8 cellular contexts compared by ENCODE assay signal in the genomic region with DNA sequence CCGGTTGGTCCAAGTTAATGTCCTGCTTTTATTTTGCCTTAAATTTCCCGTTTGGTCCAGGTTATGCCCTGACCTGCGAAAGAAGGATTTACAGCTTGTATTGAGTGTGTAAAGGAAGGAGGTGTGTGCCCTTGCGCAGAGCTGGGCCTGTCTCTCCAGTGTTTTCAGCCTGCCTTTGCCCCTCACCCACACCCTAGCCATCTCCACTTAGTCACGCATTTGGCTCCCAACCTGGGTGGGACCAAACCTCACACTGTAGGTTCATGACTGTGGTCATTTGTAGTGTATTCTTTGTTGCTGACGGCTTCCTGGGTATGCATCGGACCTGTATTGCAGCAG. TPM values are rescaled to one million over a fixed set of nuclear protein-coding genes. Genes with fewer than 3 reads are reported as not detected.
DNase-seq lines count a peak whose midpoint lies in the region; ATAC-seq and TF ChIP-seq lines count a peak whose summit lies in the region.

No MANE protein-coding gene starts in this region.

- H3K27me3 ChIP-seq in foreskin keratinocyte (no peaks in the 10 kb centered on the region), rectal smooth muscle tissue (ENCODE audit: control insufficient read depth, insufficient read depth, low read length) (no peaks in the 10 kb centered on the region)

- peak; percentile 20 for ATAC-seq in HG02840 (IDR thresholded peaks at IDR 0.05; ENCODE audit: low FRiP score, unreplicated experiment)
- ATAC-seq in foreskin keratinocyte: peak; percentile 51

- H3K27ac ChIP-seq in foreskin keratinocyte: peak overlapping the region; percentile 92
- peak overlapping the region; percentile 93 for H3K27ac ChIP-seq in rectal smooth muscle tissue (ENCODE audit: low read depth, low read length)

- H3K4me1 ChIP-seq in foreskin keratinocyte (peaks cover 31% of the 10 kb centered on the region), rectal smooth muscle tissue (ENCODE audit: control insufficient read depth, insufficient read depth, low read length) (peaks cover 40% of the 10 kb centered on the region)

- H3K4me3 ChIP-seq in rectal smooth muscle tissue (ENCODE audit: low read length): peak overlapping the region; percentile 75

- no peak for TF ChIP-seq CTCF in foreskin keratinocyte (conservative IDR thresholded peaks at IDR 0.05)

- H3K9ac ChIP-seq in rectal smooth muscle tissue (ENCODE audit: low read length): peak overlapping the region; percentile 35

- H3K36me3 ChIP-seq in rectal smooth muscle tissue (ENCODE audit: control insufficient read depth, insufficient read depth, low read length): no peaks in the 10 kb centered on the region

- peak; percentile 21 for DNase-seq in GM03348 (ENCODE audit: low spot score)
- peak; percentile 44 for DNase-seq in NCI-H69 (lab: John Stamatoyannopoulos, UW)
- DNase-seq in activated T-helper 1 cell treated with Interleukin-2 at 50 U/mL for 16 hours (ENCODE audit: low read depth): peak; percentile 7
- DNase-seq in foreskin keratinocyte: peak in 1 of 2 donors; percentile 77
- DNase-seq in cerebellar cortex (ENCODE audit: low spot score): no peak
- no peak for DNase-seq in NCI-H1417 treated with DMSO at 0.1 percent for 48 hours (lab: John Stamatoyannopoulos, UW)

RNA-seq across cellular contexts. Expression of a gene that starts 0.6 kb away (rescaled TPM):
- 104 and 112 TPM in 2 replicates for total RNA-seq in foreskin keratinocyte
- 48.1 and 57.5 TPM in 2 replicates for polyA plus RNA-seq in foreskin keratinocyte

RNA-seq across cellular contexts. Expression of a gene that starts 21.1 kb away (rescaled TPM):
- total RNA-seq in foreskin keratinocyte: 60.9 and 68.8 TPM in 2 replicates
- polyA plus RNA-seq in foreskin keratinocyte: 29.3 and 35.7 TPM in 2 replicates

Comparison
In these comparisons a context has a peak if more than half of its experiments do, and no peak if none do; other contexts are left out.
1. DNase-seq: peak in GM03348 (single experiment), NCI-H69 (single experiment) and activated T-helper 1 cell treated with Interleukin-2 at 50 U/mL for 16 hours (single experiment); none in cerebellar cortex (single experiment) and NCI-H1417 treated with DMSO at 0.1 percent for 48 hours (single experiment).